ENCODE assay signal across 12 cellular contexts in the genomic region with DNA sequence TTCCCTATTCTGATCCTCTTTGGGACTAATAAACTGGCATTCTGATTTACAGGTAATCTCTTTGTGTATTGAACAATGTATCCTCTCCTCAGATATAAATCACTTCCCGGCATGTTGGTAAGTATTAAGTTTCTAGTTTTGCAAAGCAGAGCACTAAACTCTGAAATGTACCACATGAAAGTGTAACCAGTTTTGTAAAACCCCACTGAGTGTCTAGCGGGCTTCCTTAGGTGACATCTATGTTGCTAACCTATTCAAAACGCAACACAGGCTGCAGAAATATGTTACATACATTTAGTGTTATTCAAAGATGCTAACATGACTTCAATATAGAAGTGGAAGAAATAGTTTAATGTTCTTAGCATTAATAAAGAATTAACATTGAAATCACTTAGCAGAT.
"Had no signal": no experiment of that assay in that cellular context is flagged by ENCODE, and none has a peak within 500 bp of the region (broad histone marks: within the 10 kb centered on the region; RNA-seq: fewer than 3 reads in every experiment).

No MANE protein-coding gene starts in this region.

- H3K9me3 Mint-ChIP-seq: stimulated activated effector memory CD8-positive, alpha-beta T cell treated with anti-CD3 and anti-CD28 coated beads, Interleukin-12 subunit alpha, Interleukin-12 subunit beta, amount 100 ng/mL, for 72 hours had no signal

- H3K4me3 Mint-ChIP-seq: activated B cell treated with CpG ODN at 0.5 μM for 24 hours; naive B cell; stimulated activated effector memory CD8-positive, alpha-beta T cell treated with anti-CD3 and anti-CD28 coated beads, Interleukin-12 subunit alpha, Interleukin-12 subunit beta, amount 100 ng/mL, for 72 hours had no signal

- H3K27me3 ChIP-seq: colonic mucosa, esophagus muscularis mucosa, thyroid gland, uterus had no signal

- H3K27ac Mint-ChIP-seq: activated B cell treated with CpG ODN at 0.5 μM for 24 hours; naive B cell; stimulated activated effector memory CD8-positive, alpha-beta T cell treated with anti-CD3 and anti-CD28 coated beads, Interleukin-12 subunit alpha, Interleukin-12 subunit beta, amount 100 ng/mL, for 72 hours had no signal

- H3K9me3 ChIP-seq: colonic mucosa, left ventricle myocardium inferior, thyroid gland had no signal

- H3K27ac ChIP-seq: colonic mucosa, esophagus muscularis mucosa, left ventricle myocardium inferior, thyroid gland, uterus had no signal

- H3K4me1 Mint-ChIP-seq: activated B cell treated with CpG ODN at 0.5 μM for 24 hours had no signal

- H3K4me3 ChIP-seq: colonic mucosa, esophagus muscularis mucosa, left ventricle myocardium inferior, thyroid gland, uterus had no signal

- DNase-seq: activated B cell treated with CpG ODN at 0.5 μM for 24 hours; activated CD4-positive, alpha-beta T cell treated with anti-CD3 and anti-CD28 coated beads, Interleukin-2, amount 50 U/mL, for 48 hours; activated CD8-positive, alpha-beta memory T cell treated with anti-CD3 and anti-CD28 coated beads, Interleukin-2, amount 50 U/mL, for 48 hours; activated effector memory CD4-positive, alpha-beta T cell treated with anti-CD3 and anti-CD28 coated beads, Interleukin-2, amount 50 U/mL, for 16 hours; amniotic stem cell; colonic mucosa; left ventricle myocardium inferior; naive B cell; thyroid gland; uterus had no signal

- H3K27me3 Mint-ChIP-seq: activated B cell treated with CpG ODN at 0.5 μM for 24 hours, naive B cell had no signal

- ATAC-seq: stimulated activated effector memory CD8-positive, alpha-beta T cell treated with anti-CD3 and anti-CD28 coated beads, Interleukin-12 subunit alpha, Interleukin-12 subunit beta, amount 100 ng/mL, for 72 hours had no signal
